ENCODE assay signal across 25 cellular contexts in the genomic region with DNA sequence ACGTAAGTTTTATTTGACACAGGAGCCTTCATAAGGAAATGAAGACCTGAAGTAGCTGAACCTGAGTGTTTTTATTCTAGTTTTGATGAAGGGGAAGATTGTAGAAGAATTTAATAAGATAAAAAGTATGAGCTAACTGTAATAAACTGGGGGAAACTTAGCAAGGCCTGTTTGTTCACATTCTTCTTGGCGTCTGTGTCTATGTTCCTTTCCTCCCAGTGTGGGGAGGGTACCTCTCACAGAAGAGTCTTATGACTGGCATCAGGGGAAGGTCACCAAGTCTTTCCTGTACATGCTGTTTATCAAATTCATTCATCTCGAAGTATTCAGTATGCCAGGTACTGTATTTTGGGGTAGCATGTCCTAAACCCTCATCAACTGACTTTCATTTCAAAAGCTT.
DNase-seq lines count a peak whose midpoint lies in the region; ATAC-seq and TF ChIP-seq lines count a peak whose summit lies in the region.
"Had no signal": no experiment of that assay in that cellular context is flagged by ENCODE, and none has a peak within 500 bp of the region (broad histone marks: within the 10 kb centered on the region; RNA-seq: fewer than 3 reads in every experiment).

No MANE protein-coding gene starts in this region.

- no peaks in the 10 kb centered on the region for H3K9me2 ChIP-seq in PC-3 (replicated peaks; ENCODE audit: low read length)

- H3F3A ChIP-seq in PC-3 (ENCODE audit: low read length, unreplicated experiment), result no peaks in the 10 kb centered on the region

- H3K36me3 ChIP-seq in PC-3 (ENCODE audit: low read depth, low read length), result no peaks in the 10 kb centered on the region
- H3K36me3 ChIP-seq: ascending aorta, spleen, uterus had no signal

- no peaks in the 10 kb centered on the region for H3K27me3 ChIP-seq in PC-3 (ENCODE audit: low read length)
- H3K27me3 ChIP-seq: ascending aorta, spleen, uterus had no signal

- intact Hi-C loops in PC-3 (cut with micrococcal nuclease), result loop anchor here (5.0 to 10.0 kb wide), 2 partner anchors 35 to 62 kb away; no protein-coding TSS in a partner anchor

- CTCF ChIA-PET in PC-3 (lab: Charles Lee), result no interaction called here

- BruUV-seq in PC-3 (replicated peaks; lab: Mats Ljungman, UMichigan), result no TSS peak

- H3K36me3 Mint-ChIP-seq in effector memory CD8-positive, alpha-beta T cell (ENCODE audit: insufficient read depth), result peaks cover 2% of the 10 kb centered on the region
- H3K36me3 Mint-ChIP-seq: activated naive CD4-positive, alpha-beta T cell treated with anti-CD3 and anti-CD28 coated beads, Interleukin-2, amount 50 U/mL, for 72 hours had no signal

- TF ChIP-seq CTCF in PC-3 (conservative IDR thresholded peaks at IDR 0.05; ENCODE audit: low read depth, low read length), result no peak
- TF ChIP-seq CTCF in epithelial cell of esophagus (IDR thresholded peaks at IDR 0.05; ENCODE audit: insufficient read depth, low read depth, low read length, missing control alignments), result no peak

- H3K9me3 ChIP-seq in PC-3 (ENCODE audit: low read length), result no peaks in the 10 kb centered on the region
- H3K9me3 ChIP-seq: ascending aorta, spleen, uterus had no signal

- H3K4me1 ChIP-seq in PC-3 (ENCODE audit: insufficient read depth, low read length), result peaks cover 19% of the 10 kb centered on the region
- H3K4me1 ChIP-seq: ascending aorta, spleen, uterus had no signal

- H4K20me1 ChIP-seq in PC-3 (ENCODE audit: low read length), result no peaks in the 10 kb centered on the region

- H2AFZ ChIP-seq in PC-3 (ENCODE audit: low read length), result no peak overlapping the region

- H3K27ac Mint-ChIP-seq in effector memory CD8-positive, alpha-beta T cell, result no peak overlapping the region
- H3K27ac Mint-ChIP-seq: activated naive CD4-positive, alpha-beta T cell treated with anti-CD3 and anti-CD28 coated beads, Interleukin-2, amount 50 U/mL, for 72 hours; activated T-helper 17 cell treated with anti-CD3 and anti-CD28 coated beads, Interleukin-2, amount 50 U/mL, for 72 hours; stimulated activated memory B cell treated with anti-CD40 and anti-IgM and Interleukin-4, amounts not matched to agents 10 μg/mL and 1 μg/mL and 100 μg/mL, for 72 hours; T-helper 2 cell treated with Interferon-gamma antibody and Interleukin-4, amounts not matched to agents 5 μg/mL and 100 μg/mL, for 36 hours had no signal

- no peak overlapping the region for H3K4me3 Mint-ChIP-seq in effector memory CD8-positive, alpha-beta T cell
- H3K4me3 Mint-ChIP-seq: activated T-helper 17 cell treated with anti-CD3 and anti-CD28 coated beads, Interleukin-2, amount 50 U/mL, for 72 hours; naive thymus-derived CD4-positive, alpha-beta T cell; stimulated activated memory B cell treated with anti-CD40 and anti-IgM and Interleukin-4, amounts not matched to agents 10 μg/mL and 1 μg/mL and 100 μg/mL, for 72 hours; T-helper 2 cell treated with Interferon-gamma antibody and Interleukin-4, amounts not matched to agents 5 μg/mL and 100 μg/mL, for 36 hours had no signal

- H3K4me2 ChIP-seq in PC-3 (ENCODE audit: low read length), result peak overlapping the region; percentile 48

- H3K9ac ChIP-seq in PC-3 (ENCODE audit: low read length), result no peak overlapping the region

- no peaks in the 10 kb centered on the region for H3K9me3 Mint-ChIP-seq in effector memory CD8-positive, alpha-beta T cell
- H3K9me3 Mint-ChIP-seq: activated naive CD4-positive, alpha-beta T cell treated with anti-CD3 and anti-CD28 coated beads, Interleukin-2, amount 50 U/mL, for 72 hours; activated T-helper 17 cell treated with anti-CD3 and anti-CD28 coated beads, Interleukin-2, amount 50 U/mL, for 72 hours; naive thymus-derived CD4-positive, alpha-beta T cell; stimulated activated memory B cell treated with anti-CD40 and anti-IgM and Interleukin-4, amounts not matched to agents 10 μg/mL and 1 μg/mL and 100 μg/mL, for 72 hours had no signal

- H3K4me3 ChIP-seq in PC-3 (ENCODE audit: low read length) (peak overlapping the region; percentile 4; the same call in 1 of the 2 replicates), epithelial cell of esophagus (ENCODE audit: low read length) (no peak overlapping the region)
- H3K4me3 ChIP-seq: ascending aorta, spleen, uterus had no signal

- POLR2A ChIA-PET in PC-3 (lab: Charles Lee; ENCODE audit: unreplicated experiment), result no interaction called here

- H3K79me2 ChIP-seq in PC-3 (ENCODE audit: low read length), result no peaks in the 10 kb centered on the region

- DNase-seq in NCI-H345 (lab: John Stamatoyannopoulos, UW) (peak; percentile 55), NCI-H345 treated with DMSO at 0.1 percent for 48 hours (lab: John Stamatoyannopoulos, UW; ENCODE audit: unreplicated experiment) (no peak), PC-3 (peak; percentile 67), epithelial cell of esophagus (ENCODE audit: low read depth) (peak; percentile 22), renal cortical epithelial cell (ENCODE audit: low read depth) (peak; percentile 21), NCI-H2227 treated with DMSO at 0.1 percent for 48 hours (lab: John Stamatoyannopoulos, UW) (no peak)
- DNase-seq in effector memory CD8-positive, alpha-beta T cell, result no peak
- DNase-seq: activated CD4-positive, alpha-beta T cell treated with anti-CD3 and anti-CD28 coated beads, Interleukin-2, amount 50 U/mL, for 48 hours; activated CD8-positive, alpha-beta memory T cell treated with anti-CD3 and anti-CD28 coated beads, Interleukin-2, amount 50 U/mL, for 48 hours; C1 segment of cervical spinal cord; central memory CD4-positive, alpha-beta T cell; head of caudate nucleus; KBM-7; naive thymus-derived CD4-positive, alpha-beta T cell; NCI-H1694 treated with DMSO at 0.1 percent for 48 hours; retina; spleen; stimulated activated CD4-positive, alpha-beta T cell treated with anti-CD3 and anti-CD28 coated beads, Interleukin-4, amount 100 ng/mL, for 1 hour; uterus had no signal

- H3K4me1 Mint-ChIP-seq in effector memory CD8-positive, alpha-beta T cell (ENCODE audit: low read depth in 2 of 2), result no peaks in the 10 kb centered on the region
- H3K4me1 Mint-ChIP-seq: activated T-helper 17 cell treated with anti-CD3 and anti-CD28 coated beads, Interleukin-2, amount 50 U/mL, for 72 hours had no signal

- peak overlapping the region; percentile 14 for H3K27ac ChIP-seq in PC-3 (ENCODE audit: low read length)
- H3K27ac ChIP-seq: ascending aorta, spleen, uterus had no signal

- peak; percentile 90 for ATAC-seq in PC-3
- ATAC-seq in effector memory CD8-positive, alpha-beta T cell (replicated peaks), result no peak
- no peak for ATAC-seq in HG03039 (IDR thresholded peaks at IDR 0.05; ENCODE audit: unreplicated experiment)
- ATAC-seq: activated naive CD4-positive, alpha-beta T cell treated with anti-CD3 and anti-CD28 coated beads, Interleukin-2, amount 50 U/mL, for 72 hours; naive thymus-derived CD4-positive, alpha-beta T cell; stimulated activated memory B cell treated with anti-CD40 and anti-IgM and Interleukin-4, amounts not matched to agents 10 μg/mL and 1 μg/mL and 100 μg/mL, for 72 hours had no signal

- H3K27me3 Mint-ChIP-seq in effector memory CD8-positive, alpha-beta T cell, result no peaks in the 10 kb centered on the region
- H3K27me3 Mint-ChIP-seq: activated T-helper 17 cell treated with anti-CD3 and anti-CD28 coated beads, Interleukin-2, amount 50 U/mL, for 72 hours; naive thymus-derived CD4-positive, alpha-beta T cell; stimulated activated memory B cell treated with anti-CD40 and anti-IgM and Interleukin-4, amounts not matched to agents 10 μg/mL and 1 μg/mL and 100 μg/mL, for 72 hours had no signal

Comparison
In these comparisons a context has a peak if more than half of its experiments do, and no peak if none do; other contexts are left out.
1. DNase-seq: peak in NCI-H345 (single experiment), PC-3 (single experiment), epithelial cell of esophagus (single experiment) and renal cortical epithelial cell (single experiment); none in NCI-H345 treated with DMSO at 0.1 percent for 48 hours (single experiment), effector memory CD8-positive, alpha-beta T cell (0 of 3) and NCI-H2227 treated with DMSO at 0.1 percent for 48 hours (single experiment).